ENCODE assay signal across 25 cellular contexts in genomic region chr11:65357856-65358356, GRCh38. TPM values are rescaled to one million over a fixed set of nuclear protein-coding genes. Genes with fewer than 3 reads are reported as not detected.
DNase-seq lines count a peak whose midpoint lies in the region; ATAC-seq and TF ChIP-seq lines count a peak whose summit lies in the region.
"Had no signal": no experiment of that assay in that cellular context is flagged by ENCODE, and none has a peak within 500 bp of the region (broad histone marks: within the 10 kb centered on the region; RNA-seq: fewer than 3 reads in every experiment).

No MANE protein-coding gene starts in this region.

- H3K79me2 ChIP-seq in GM23248 (ENCODE audit: insufficient read depth): no peaks in the 10 kb centered on the region

- H3K4me1 Mint-ChIP-seq in glutamatergic neuron (ENCODE audit: low read depth, unreplicated experiment) (peaks cover 11% of the 10 kb centered on the region), neural crest cell (peaks cover 21% of the 10 kb centered on the region)
- peaks cover 17% of the 10 kb centered on the region for H3K4me1 Mint-ChIP-seq in activated T-helper 17 cell treated with anti-CD3 and anti-CD28 coated beads, Interleukin-2, amount 50 U/mL, for 72 hours

- H3K36me3 ChIP-seq in GM23248 (ENCODE audit: low read depth): no peaks in the 10 kb centered on the region
- H3K36me3 ChIP-seq in WERI-Rb-1: peaks cover 3% of the 10 kb centered on the region; the same call in 1 of the 2 replicates
- H3K36me3 ChIP-seq: BE2C, prostate gland, uterus had no signal

- H3K27me3 ChIP-seq in GM23248 (replicated peaks; ENCODE audit: insufficient read depth): no peaks in the 10 kb centered on the region
- no peaks in the 10 kb centered on the region for H3K27me3 ChIP-seq in WERI-Rb-1 (ENCODE audit: insufficient read depth, low read depth, severe bottlenecking)
- H3K27me3 ChIP-seq: BE2C had no signal

- H3K9me3 ChIP-seq in GM23248 (ENCODE audit: low read depth) (no peaks in the 10 kb centered on the region), WERI-Rb-1 (ENCODE audit: severe bottlenecking) (no peaks in the 10 kb centered on the region)
- H3K9me3 ChIP-seq: BE2C, gastroesophageal sphincter, prostate gland, uterus had no signal

- peak; percentile 21 for DNase-seq in GM23248
- DNase-seq in WERI-Rb-1: peak; percentile 34
- DNase-seq in glutamatergic neuron: no peak
- no peak for DNase-seq in neural crest cell (ENCODE audit: low read depth, low spot score)
- no peak for DNase-seq in activated naive CD4-positive, alpha-beta T cell treated with Interleukin-2 at 50 U/mL for 16 hours
- DNase-seq in kidney glomerular epithelial cell (lab: John Stamatoyannopoulos, UW): no peak
- DNase-seq: activated CD4-positive, alpha-beta memory T cell treated with anti-CD3 and anti-CD28 coated beads, Interleukin-2, amount 10 ng/mL, durations not matched to agents 7 days and 5 days; activated gamma-delta T cell treated with Interleukin-2 at 50 U/mL for 16 hours; activated T-cell treated with anti-CD3 and anti-CD28 coated beads for 4 hours; BE2C; brain microvascular endothelial cell; effector memory CD8-positive, alpha-beta T cell; GF-D8; NCI-H1436 treated with DMSO at 0.1 percent for 48 hours; SHP77; substantia nigra; uterus had no signal

- H3K27ac Mint-ChIP-seq in glutamatergic neuron (ENCODE audit: unreplicated experiment) (no peak overlapping the region), neural crest cell (ENCODE audit: unreplicated experiment) (no peak overlapping the region)
- H3K27ac Mint-ChIP-seq in activated T-helper 17 cell treated with anti-CD3 and anti-CD28 coated beads, Interleukin-2, amount 50 U/mL, for 72 hours: no peak overlapping the region
- H3K27ac Mint-ChIP-seq: activated CD4-positive, alpha-beta memory T cell treated with anti-CD3 and anti-CD28 coated beads, Interleukin-2, amount 10 ng/mL, durations not matched to agents 7 days and 5 days; effector memory CD8-positive, alpha-beta T cell; stimulated activated effector memory CD8-positive, alpha-beta T cell treated with anti-CD3 and anti-CD28 coated beads, Interleukin-12 subunit alpha, Interleukin-12 subunit beta, amount 100 ng/mL, for 72 hours had no signal

- in situ Hi-C loops in GM23248 (cut with MboI): no loop called here

- H3K4me1 ChIP-seq in GM23248 (ENCODE audit: insufficient read depth): peaks cover 5% of the 10 kb centered on the region; the same call in 1 of the 2 replicates

- H2AFZ ChIP-seq in GM23248: no peak overlapping the region

- H3K4me2 ChIP-seq in GM23248 (ENCODE audit: unreplicated experiment): no peak overlapping the region
- H3K4me2 ChIP-seq: smooth muscle cell had no signal

- WGBS in GM23248 (ENCODE audit: low coverage in 1 of 2, low lambda C conversion rate in 2 of 2, missing lambda C conversion rate in 2 of 2), 2 experiments: 68 to 72% methylated on average over 8 of the region's 8 CpGs

- TF ChIP-seq CTCF in WERI-Rb-1 (IDR thresholded peaks at IDR 0.05; ENCODE audit: low read depth, low read length) (no peak), glutamatergic neuron (IDR thresholded peaks at IDR 0.05; ENCODE audit: partially characterized antibody, unreplicated experiment) (no peak), neural crest cell (conservative IDR thresholded peaks at IDR 0.05) (no peak)

- peak overlapping the region; percentile 8 for H3K4me3 Mint-ChIP-seq in glutamatergic neuron (ENCODE audit: unreplicated experiment)
- peak overlapping the region; percentile 89 for H3K4me3 Mint-ChIP-seq in neural crest cell
- H3K4me3 Mint-ChIP-seq in activated T-helper 17 cell treated with anti-CD3 and anti-CD28 coated beads, Interleukin-2, amount 50 U/mL, for 72 hours: no peak overlapping the region
- H3K4me3 Mint-ChIP-seq: activated CD4-positive, alpha-beta memory T cell treated with anti-CD3 and anti-CD28 coated beads, Interleukin-2, amount 10 ng/mL, durations not matched to agents 7 days and 5 days; effector memory CD8-positive, alpha-beta T cell; stimulated activated effector memory CD8-positive, alpha-beta T cell treated with anti-CD3 and anti-CD28 coated beads, Interleukin-12 subunit alpha, Interleukin-12 subunit beta, amount 100 ng/mL, for 72 hours had no signal

- H3K36me3 Mint-ChIP-seq in glutamatergic neuron (ENCODE audit: unreplicated experiment): peaks cover under 1% of the 10 kb centered on the region
- H3K36me3 Mint-ChIP-seq in neural crest cell (ENCODE audit: low read depth): no peaks in the 10 kb centered on the region
- H3K36me3 Mint-ChIP-seq in activated T-helper 17 cell treated with anti-CD3 and anti-CD28 coated beads, Interleukin-2, amount 50 U/mL, for 72 hours (ENCODE audit: low read depth): peaks cover 3% of the 10 kb centered on the region

- no peak overlapping the region for H3K27ac ChIP-seq in GM23248
- H3K27ac ChIP-seq in WERI-Rb-1: no peak overlapping the region
- H3K27ac ChIP-seq: brain microvascular endothelial cell, gastroesophageal sphincter, prostate gland, uterus had no signal

- no peak overlapping the region for H3K4me3 ChIP-seq in GM23248
- no peak overlapping the region for H3K4me3 ChIP-seq in WERI-Rb-1 (ENCODE audit: low read depth, low read length)
- H3K4me3 ChIP-seq: gastroesophageal sphincter, prostate gland, smooth muscle cell, uterus had no signal

- ATAC-seq in activated T-helper 17 cell treated with anti-CD3 and anti-CD28 coated beads, Interleukin-2, amount 50 U/mL, for 72 hours (replicated peaks): no peak
- ATAC-seq in GM18505 (IDR thresholded peaks at IDR 0.05; ENCODE audit: unreplicated experiment): no peak
- ATAC-seq: activated CD4-positive, CD25-positive, alpha-beta regulatory T cell treated with anti-CD3 and anti-CD28 coated beads, Interleukin-2, amount 50 U/mL, for 24 hours; effector memory CD8-positive, alpha-beta T cell; esophagus mucosa; gastroesophageal sphincter; stimulated activated effector memory CD8-positive, alpha-beta T cell treated with anti-CD3 and anti-CD28 coated beads, Interleukin-12 subunit alpha, Interleukin-12 subunit beta, amount 100 ng/mL, for 72 hours had no signal

- peaks cover 9% of the 10 kb centered on the region for H3K9me3 Mint-ChIP-seq in glutamatergic neuron (ENCODE audit: unreplicated experiment)
- no peaks in the 10 kb centered on the region for H3K9me3 Mint-ChIP-seq in neural crest cell
- H3K9me3 Mint-ChIP-seq in activated T-helper 17 cell treated with anti-CD3 and anti-CD28 coated beads, Interleukin-2, amount 50 U/mL, for 72 hours: no peaks in the 10 kb centered on the region
- H3K9me3 Mint-ChIP-seq: activated CD4-positive, alpha-beta memory T cell treated with anti-CD3 and anti-CD28 coated beads, Interleukin-2, amount 10 ng/mL, durations not matched to agents 7 days and 5 days; effector memory CD8-positive, alpha-beta T cell; stimulated activated effector memory CD8-positive, alpha-beta T cell treated with anti-CD3 and anti-CD28 coated beads, Interleukin-12 subunit alpha, Interleukin-12 subunit beta, amount 100 ng/mL, for 72 hours had no signal

- H3K27me3 Mint-ChIP-seq in glutamatergic neuron (ENCODE audit: unreplicated experiment) (peaks cover 8% of the 10 kb centered on the region), neural crest cell (ENCODE audit: low read depth) (peaks cover 16% of the 10 kb centered on the region)
- no peaks in the 10 kb centered on the region for H3K27me3 Mint-ChIP-seq in activated T-helper 17 cell treated with anti-CD3 and anti-CD28 coated beads, Interleukin-2, amount 50 U/mL, for 72 hours
- H3K27me3 Mint-ChIP-seq: effector memory CD8-positive, alpha-beta T cell had no signal

- H3K9ac ChIP-seq in GM23248: no peak overlapping the region

- H3K9me2 ChIP-seq in GM23248 (ENCODE audit: insufficient read depth): no peaks in the 10 kb centered on the region

- TF ChIP-seq POLR2A in GM18505 (IDR thresholded peaks at IDR 0.05; ENCODE audit: borderline replicate concordance, extremely low read depth, insufficient read depth, insufficient read length): no peak

- no peaks in the 10 kb centered on the region for H4K20me1 ChIP-seq in GM23248 (ENCODE audit: insufficient read depth)

- H3F3A ChIP-seq in GM23248 (ENCODE audit: insufficient read depth): peaks cover 13% of the 10 kb centered on the region

RNA-seq across cellular contexts. Expression of gene TIGD3, which starts 3.4 kb away (rescaled TPM):
- total RNA-seq in GM23248 (2014; rRNA removed; shearing (Covaris generic)): not detected in 2 replicates
- polyA plus RNA-seq in GM23248 (2016; fragmentation: Nextera tagmentation; extraction: Ambion mirVana): not detected in 2 replicates
- 3.8 TPM for total RNA-seq in glutamatergic neuron (ENCODE audit: unreplicated experiment)
- total RNA-seq in neural crest cell: 3.3 TPM in 2 replicates
- 1 to 10 TPM in 1 of 2 donors, under 1 TPM in 1; 0.95 to 1.5 TPM for total RNA-seq in activated T-helper 17 cell treated with anti-CD3 and anti-CD28 coated beads, Interleukin-2, amount 50 U/mL, for 72 hours
- polyA plus RNA-seq: smooth muscle cell had no signal

RNA-seq across cellular contexts. Expression of gene DPF2, which starts 24.3 kb away (rescaled TPM):
- total RNA-seq in GM23248 (2014; rRNA removed; shearing (Covaris generic)): 27.7 and 30.0 TPM in 2 replicates
- polyA plus RNA-seq in GM23248 (2016; fragmentation: Nextera tagmentation; extraction: Ambion mirVana): 51.2 and 54.1 TPM in 2 replicates
- 121 TPM for total RNA-seq in glutamatergic neuron (ENCODE audit: unreplicated experiment)
- 96.3 and 99.0 TPM in 2 replicates for total RNA-seq in neural crest cell
- total RNA-seq in activated T-helper 17 cell treated with anti-CD3 and anti-CD28 coated beads, Interleukin-2, amount 50 U/mL, for 72 hours: 10 to 100 TPM; 66.0 to 89.5 TPM

RNA-seq across cellular contexts. Expression of gene SLC25A45, which starts 24.5 kb away (rescaled TPM):
- 3.6 and 6.4 TPM in 2 replicates for total RNA-seq in GM23248 (2014; rRNA removed; shearing (Covaris generic))
- polyA plus RNA-seq in GM23248 (2016; fragmentation: Nextera tagmentation; extraction: Ambion mirVana): 3.7 and 3.9 TPM in 2 replicates
- 0.25 TPM for total RNA-seq in glutamatergic neuron (ENCODE audit: unreplicated experiment)
- total RNA-seq in neural crest cell: 1.5 and 1.8 TPM in 2 replicates
- 10 to 100 TPM; 18.0 to 20.1 TPM for total RNA-seq in activated T-helper 17 cell treated with anti-CD3 and anti-CD28 coated beads, Interleukin-2, amount 50 U/mL, for 72 hours

RNA-seq across cellular contexts. Expression of gene FRMD8, which starts 28.5 kb away (rescaled TPM):
- total RNA-seq in GM23248 (2014; rRNA removed; shearing (Covaris generic)): 80.2 and 106 TPM in 2 replicates
- 25.4 and 30.0 TPM in 2 replicates for polyA plus RNA-seq in GM23248 (2016; fragmentation: Nextera tagmentation; extraction: Ambion mirVana)
- total RNA-seq in glutamatergic neuron (ENCODE audit: unreplicated experiment): 11.1 TPM
- 25.6 and 29.0 TPM in 2 replicates for total RNA-seq in neural crest cell
- 10 to 100 TPM; 49.6 to 52.1 TPM for total RNA-seq in activated T-helper 17 cell treated with anti-CD3 and anti-CD28 coated beads, Interleukin-2, amount 50 U/mL, for 72 hours

RNA-seq across cellular contexts. Expression of gene CDC42EP2, which starts 43.2 kb away (rescaled TPM):
- 32.1 and 32.6 TPM in 2 replicates for total RNA-seq in GM23248 (2014; rRNA removed; shearing (Covaris generic))
- polyA plus RNA-seq in GM23248 (2016; fragmentation: Nextera tagmentation; extraction: Ambion mirVana): 37.9 and 40.3 TPM in 2 replicates
- total RNA-seq in glutamatergic neuron (ENCODE audit: unreplicated experiment): 23.5 TPM
- 2.3 and 4.0 TPM in 2 replicates for total RNA-seq in neural crest cell
- 1 to 10 TPM in 1 of 2 donors, under 1 TPM in 1; 0.73 to 2.0 TPM for total RNA-seq in activated T-helper 17 cell treated with anti-CD3 and anti-CD28 coated beads, Interleukin-2, amount 50 U/mL, for 72 hours

Comparison
In these comparisons a context has a peak if more than half of its experiments do, and no peak if none do; other contexts are left out.
1. DNase-seq: peak in GM23248 (single experiment) and WERI-Rb-1 (single experiment); none in glutamatergic neuron (single experiment), neural crest cell (single experiment), activated naive CD4-positive, alpha-beta T cell treated with Interleukin-2 at 50 U/mL for 16 hours (single experiment) and kidney glomerular epithelial cell (single experiment).